In genomic region chr1:72379072-72379471, GRCh38 we compare ENCODE assay signal across 6 cellular contexts.
"Had no signal": no experiment of that assay in that cellular context is flagged by ENCODE, and none has a peak within 500 bp of the region (broad histone marks: within the 10 kb centered on the region; RNA-seq: fewer than 3 reads in every experiment).

No MANE protein-coding gene starts in this region.

- DNase-seq: IMR-90, KG1 had no signal

- ATAC-seq: K562 had no signal

- H3K27ac ChIP-seq: HL-60, KMS-11 had no signal

- H3K4me2 ChIP-seq: KMS-11 had no signal

- H3K9ac ChIP-seq: KMS-11 had no signal

- H3K4me3 ChIP-seq: K562 had no signal

- FAIRE-seq: HTR-8/SVneo, K562 had no signal
